Comparison of ENCODE assay signal across 18 cellular contexts in the genomic region with DNA sequence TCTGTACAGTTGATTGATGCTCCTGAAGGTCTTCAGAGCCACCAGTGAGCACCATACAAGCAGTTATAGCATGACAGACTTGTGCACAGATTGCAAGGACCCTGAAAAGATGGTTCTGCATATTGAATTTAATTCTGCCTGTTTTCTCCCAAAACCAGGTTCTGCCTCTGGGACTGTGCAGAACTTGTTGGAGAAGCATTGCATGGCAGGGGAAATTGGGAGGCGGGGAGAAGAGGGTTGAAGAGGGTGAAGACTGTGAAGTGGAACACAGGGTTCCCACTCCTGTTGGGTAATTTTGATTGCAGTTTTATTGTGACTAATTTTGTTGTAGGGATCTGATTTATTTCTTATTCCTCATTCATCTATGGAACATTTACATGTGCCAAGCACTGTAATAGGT. TPM values are rescaled to one million over a fixed set of nuclear protein-coding genes. Genes with fewer than 3 reads are reported as not detected.
"Had no signal": no experiment of that assay in that cellular context is flagged by ENCODE, and none has a peak within 500 bp of the region (broad histone marks: within the 10 kb centered on the region; RNA-seq: fewer than 3 reads in every experiment).

No MANE protein-coding gene starts in this region.

- H3K4me3 ChIP-seq: smooth muscle cell, thoracic aorta had no signal

- H3K4me1 Mint-ChIP-seq: endodermal cell had no signal

- H3K4me3 Mint-ChIP-seq: endodermal cell had no signal

- DNase-seq: activated CD4-positive, alpha-beta T cell treated with anti-CD3 and anti-CD28 coated beads for 1 hour; activated gamma-delta T cell treated with Interleukin-2 at 50 U/mL for 16 hours; activated T-cell treated with anti-CD3 and anti-CD28 coated beads for 4 hours; anterior cingulate cortex; dermis blood vessel endothelial cell; endodermal cell; naive B cell; nucleus accumbens; right cardiac atrium; SHP77 treated with DMSO at 0.1 percent for 48 hours; stimulated activated naive B cell treated with anti-CD40 and anti-IgM and Interleukin-4, amounts not matched to agents 10 μg/mL and 1 μg/mL and 100 μg/mL, for 72 hours had no signal

- H3K36me3 ChIP-seq: thoracic aorta had no signal

- H3K27me3 Mint-ChIP-seq: naive B cell; stimulated activated naive B cell treated with anti-CD40 and anti-IgM and Interleukin-4, amounts not matched to agents 10 μg/mL and 1 μg/mL and 100 μg/mL, for 72 hours had no signal

- ATAC-seq: right cardiac atrium; stimulated activated naive B cell treated with anti-CD40 and anti-IgM and Interleukin-4, amounts not matched to agents 10 μg/mL and 1 μg/mL and 100 μg/mL, for 72 hours had no signal

- H3K27ac Mint-ChIP-seq: endodermal cell had no signal

- H3K27ac ChIP-seq: thoracic aorta had no signal

RNA-seq across cellular contexts. Expression of gene ZNF80, which starts 10.3 kb away (rescaled TPM):
- total RNA-seq: dermis blood vessel endothelial cell, endodermal cell, lung microvascular endothelial cell, posterior vena cava, right cardiac atrium, smooth muscle cell, thoracic aorta, urinary bladder had no signal

RNA-seq across cellular contexts. Expression of gene DRD3, which starts 48.2 kb away (rescaled TPM):
- total RNA-seq: activated CD8-positive, alpha-beta memory T cell treated with anti-CD3 and anti-CD28 coated beads for 36 hours; cerebellum; dermis blood vessel endothelial cell; endodermal cell; lung microvascular endothelial cell; posterior vena cava; right cardiac atrium; smooth muscle cell; thoracic aorta; urinary bladder had no signal
